Comparison of ENCODE assay signal across 31 cellular contexts in genomic region chr2:130264501-130264900, GRCh38.
"Had no signal": no experiment of that assay in that cellular context is flagged by ENCODE, and none has a peak within 500 bp of the region (broad histone marks: within the 10 kb centered on the region; RNA-seq: fewer than 3 reads in every experiment).

No MANE protein-coding gene starts in this region.

- H3K9me3 Mint-ChIP-seq: activated CD4-positive, alpha-beta memory T cell treated with anti-CD3 and anti-CD28 coated beads, Interleukin-2, amount 10 ng/mL, durations not matched to agents 7 days and 5 days; activated CD4-positive, alpha-beta T cell treated with anti-CD3 and anti-CD28 coated beads, Interleukin-2, amount 10 ng/mL, durations not matched to agents 7 days and 5 days; activated naive CD4-positive, alpha-beta T cell treated with anti-CD3 and anti-CD28 coated beads, Interleukin-2, amount 10 ng/mL, durations not matched to agents 7 days and 5 days; activated naive CD4-positive, alpha-beta T cell treated with anti-CD3 and anti-CD28 coated beads, Interleukin-2, amount 50 U/mL, for 72 hours; activated naive CD8-positive, alpha-beta T cell treated with anti-CD3 and anti-CD28 coated beads, Interleukin-2, amount 10 ng/mL, durations not matched to agents 7 days and 5 days; activated T-cell treated with anti-CD3 and anti-CD28 coated beads, Interleukin-2, amount 50 U/mL, for 24 hours; activated T-cell treated with anti-CD3 and anti-CD28 coated beads, Interleukin-2, amount 50 U/mL, for 72 hours; T-helper 2 cell treated with Interferon-gamma antibody and Interleukin-4, amounts not matched to agents 5 μg/mL and 100 μg/mL, for 36 hours had no signal

- H3K27ac ChIP-seq: ascending aorta, breast epithelium, cardiac muscle cell, colonic mucosa, epithelial cell of prostate, esophagus squamous epithelium, gastroesophageal sphincter had no signal

- H3K4me1 ChIP-seq: ascending aorta, breast epithelium, colonic mucosa, esophagus squamous epithelium, gastroesophageal sphincter had no signal

- ATAC-seq: activated CD4-positive, alpha-beta T cell treated with anti-CD3 and anti-CD28 coated beads for 36 hours; activated naive CD4-positive, alpha-beta T cell treated with anti-CD3 and anti-CD28 coated beads, Interleukin-2, amount 50 U/mL, for 72 hours; activated T-cell treated with anti-CD3 and anti-CD28 coated beads, Interleukin-2, amount 50 U/mL, for 72 hours; gastroesophageal sphincter; T-helper 17 cell had no signal

- H3K9me3 ChIP-seq: ascending aorta, breast epithelium, colonic mucosa, esophagus squamous epithelium, gastroesophageal sphincter had no signal

- H3K4me3 ChIP-seq: ascending aorta, breast epithelium, cardiac muscle cell, colonic mucosa, esophagus squamous epithelium, gastroesophageal sphincter had no signal

- H3K36me3 ChIP-seq: ascending aorta, breast epithelium, cardiac muscle cell, colonic mucosa, esophagus squamous epithelium, gastroesophageal sphincter had no signal

- DNase-seq: activated CD4-positive, alpha-beta memory T cell treated with anti-CD3 and anti-CD28 coated beads, Interleukin-2, amount 10 ng/mL, durations not matched to agents 7 days and 5 days; activated CD4-positive, alpha-beta T cell treated with anti-CD3 and anti-CD28 coated beads for 36 hours; activated CD4-positive, alpha-beta T cell treated with anti-CD3 and anti-CD28 coated beads, Interleukin-2, amount 10 ng/mL, durations not matched to agents 7 days and 5 days; activated CD4-positive, alpha-beta T cell treated with anti-CD3 and anti-CD28 coated beads, Interleukin-2, amount 50 U/mL, for 4 hours; activated CD8-positive, alpha-beta memory T cell treated with anti-CD3 and anti-CD28 coated beads, Interleukin-2, amount 50 U/mL, for 48 hours; activated gamma-delta T cell; activated naive CD4-positive, alpha-beta T cell; activated naive CD4-positive, alpha-beta T cell treated with anti-CD3 and anti-CD28 coated beads, Interleukin-2, amount 10 ng/mL, durations not matched to agents 7 days and 5 days; activated naive CD8-positive, alpha-beta T cell treated with anti-CD3 and anti-CD28 coated beads, Interleukin-2, amount 10 ng/mL, durations not matched to agents 7 days and 5 days; activated T-cell treated with anti-CD3 and anti-CD28 coated beads for 4 hours; activated T-cell treated with anti-CD3 and anti-CD28 coated beads, Interleukin-2, amount 50 U/mL, for 24 hours; activated T-cell treated with anti-CD3 and anti-CD28 coated beads, Interleukin-2, amount 50 U/mL, for 72 hours; central memory CD4-positive, alpha-beta T cell; cerebellar nuclear complex; colonic mucosa; effector CD8-positive, alpha-beta T cell; esophagus squamous epithelium; foreskin melanocyte; SW 1271; T-helper 1 cell; T-helper 17 cell had no signal

- H3K4me1 Mint-ChIP-seq: activated CD4-positive, alpha-beta memory T cell treated with anti-CD3 and anti-CD28 coated beads, Interleukin-2, amount 10 ng/mL, durations not matched to agents 7 days and 5 days; activated CD4-positive, alpha-beta T cell treated with anti-CD3 and anti-CD28 coated beads for 36 hours; activated CD4-positive, alpha-beta T cell treated with anti-CD3 and anti-CD28 coated beads, Interleukin-2, amount 10 ng/mL, durations not matched to agents 7 days and 5 days; activated naive CD4-positive, alpha-beta T cell treated with anti-CD3 and anti-CD28 coated beads, Interleukin-2, amount 10 ng/mL, durations not matched to agents 7 days and 5 days; activated naive CD8-positive, alpha-beta T cell treated with anti-CD3 and anti-CD28 coated beads, Interleukin-2, amount 10 ng/mL, durations not matched to agents 7 days and 5 days; T-helper 17 cell had no signal

- H3K36me3 Mint-ChIP-seq: activated naive CD4-positive, alpha-beta T cell treated with anti-CD3 and anti-CD28 coated beads, Interleukin-2, amount 10 ng/mL, durations not matched to agents 7 days and 5 days; activated naive CD4-positive, alpha-beta T cell treated with anti-CD3 and anti-CD28 coated beads, Interleukin-2, amount 50 U/mL, for 72 hours; activated naive CD8-positive, alpha-beta T cell treated with anti-CD3 and anti-CD28 coated beads, Interleukin-2, amount 10 ng/mL, durations not matched to agents 7 days and 5 days; brain had no signal

- FAIRE-seq: endometrium, endothelial cell of umbilical vein had no signal

- H3K4me3 Mint-ChIP-seq: activated CD4-positive, alpha-beta memory T cell treated with anti-CD3 and anti-CD28 coated beads, Interleukin-2, amount 10 ng/mL, durations not matched to agents 7 days and 5 days; activated CD4-positive, alpha-beta T cell treated with anti-CD3 and anti-CD28 coated beads for 36 hours; activated CD4-positive, alpha-beta T cell treated with anti-CD3 and anti-CD28 coated beads, Interleukin-2, amount 10 ng/mL, durations not matched to agents 7 days and 5 days; activated naive CD4-positive, alpha-beta T cell treated with anti-CD3 and anti-CD28 coated beads, Interleukin-2, amount 10 ng/mL, durations not matched to agents 7 days and 5 days; activated naive CD8-positive, alpha-beta T cell treated with anti-CD3 and anti-CD28 coated beads, Interleukin-2, amount 10 ng/mL, durations not matched to agents 7 days and 5 days; activated T-cell treated with anti-CD3 and anti-CD28 coated beads, Interleukin-2, amount 50 U/mL, for 24 hours; activated T-cell treated with anti-CD3 and anti-CD28 coated beads, Interleukin-2, amount 50 U/mL, for 72 hours; brain; T-helper 17 cell; T-helper 2 cell treated with Interferon-gamma antibody and Interleukin-4, amounts not matched to agents 5 μg/mL and 100 μg/mL, for 36 hours had no signal

- H3K27me3 ChIP-seq: ascending aorta, cardiac muscle cell, colonic mucosa had no signal

- H3K27ac Mint-ChIP-seq: activated CD4-positive, alpha-beta memory T cell treated with anti-CD3 and anti-CD28 coated beads, Interleukin-2, amount 10 ng/mL, durations not matched to agents 7 days and 5 days; activated CD4-positive, alpha-beta T cell treated with anti-CD3 and anti-CD28 coated beads for 36 hours; activated CD4-positive, alpha-beta T cell treated with anti-CD3 and anti-CD28 coated beads, Interleukin-2, amount 10 ng/mL, durations not matched to agents 7 days and 5 days; activated naive CD4-positive, alpha-beta T cell treated with anti-CD3 and anti-CD28 coated beads, Interleukin-2, amount 10 ng/mL, durations not matched to agents 7 days and 5 days; activated naive CD4-positive, alpha-beta T cell treated with anti-CD3 and anti-CD28 coated beads, Interleukin-2, amount 50 U/mL, for 72 hours; activated naive CD8-positive, alpha-beta T cell treated with anti-CD3 and anti-CD28 coated beads, Interleukin-2, amount 10 ng/mL, durations not matched to agents 7 days and 5 days; activated T-cell treated with anti-CD3 and anti-CD28 coated beads, Interleukin-2, amount 50 U/mL, for 24 hours; activated T-cell treated with anti-CD3 and anti-CD28 coated beads, Interleukin-2, amount 50 U/mL, for 72 hours; brain; T-helper 17 cell; T-helper 2 cell treated with Interferon-gamma antibody and Interleukin-4, amounts not matched to agents 5 μg/mL and 100 μg/mL, for 36 hours had no signal
